ENCODE assay signal across 30 cellular contexts in genomic region chr17:29095439-29095838, GRCh38. TPM values are rescaled to one million over a fixed set of nuclear protein-coding genes. Genes with fewer than 3 reads are reported as not detected.
"Had no signal": no experiment of that assay in that cellular context is flagged by ENCODE, and none has a peak within 500 bp of the region (broad histone marks: within the 10 kb centered on the region; RNA-seq: fewer than 3 reads in every experiment).

No MANE protein-coding gene starts in this region.

- H3K36me3 Mint-ChIP-seq: natural killer cell treated with Interleukin-12 subunit alpha and Interleukin-12 subunit beta and Interleukin-15 and Interleukin-18, amount 100 ng/mL, for 72 hours had no signal

- H3K4me1 Mint-ChIP-seq: activated B cell treated with CpG ODN at 0.5 μM for 24 hours had no signal

- H3K4me3 ChIP-seq: adrenal gland, ascending aorta, colonic mucosa, dorsolateral prefrontal cortex, gastrocnemius medialis, left ventricle myocardium inferior, lung, ovary, right lobe of liver, thyroid gland, upper lobe of left lung, vagina had no signal

- H3K27ac ChIP-seq: adrenal gland, ascending aorta, colonic mucosa, left ventricle myocardium inferior, neutrophil, ovary, right lobe of liver, thyroid gland, upper lobe of left lung, vagina had no signal

- H3K27me3 ChIP-seq: adrenal gland, ascending aorta, colonic mucosa, dorsolateral prefrontal cortex, gastrocnemius medialis, neutrophil, ovary, right lobe of liver, thyroid gland, upper lobe of left lung, vagina had no signal

- H3K4me3 Mint-ChIP-seq: activated B cell treated with CpG ODN at 0.5 μM for 24 hours; activated naive CD4-positive, alpha-beta T cell treated with anti-CD3 and anti-CD28 coated beads for 36 hours; activated naive CD8-positive, alpha-beta T cell treated with anti-CD3 and anti-CD28 coated beads for 36 hours; activated T-helper 1 cell treated with anti-CD3 and anti-CD28 coated beads, Interleukin-12 subunit alpha, Interleukin-12 subunit beta, Interleukin-2, Interleukin-4 antibody, amounts not matched to agents 30 ng/mL and 10 ng/mL and 1 ng/mL, durations not matched to agents 14 hours and 24 hours and 36 hours; natural killer cell treated with Interleukin-12 subunit alpha and Interleukin-12 subunit beta and Interleukin-15 and Interleukin-18, amount 100 ng/mL, for 72 hours; stimulated activated naive CD8-positive, alpha-beta T cell treated with anti-CD3 and anti-CD28 coated beads, Interleukin-15, Interleukin-2, amounts not matched to agents 100 ng/mL and 50 ng/mL, for 24 hours; T-helper 2 cell treated with Interferon-gamma antibody and Interleukin-4, amounts not matched to agents 5 μg/mL and 100 μg/mL, for 36 hours had no signal

- H3K27me3 Mint-ChIP-seq: activated B cell treated with CpG ODN at 0.5 μM for 24 hours; activated naive CD8-positive, alpha-beta T cell treated with anti-CD3 and anti-CD28 coated beads for 36 hours; natural killer cell treated with Interleukin-12 subunit alpha and Interleukin-12 subunit beta and Interleukin-15 and Interleukin-18, amount 100 ng/mL, for 72 hours; progenitor cell of endocrine pancreas; stimulated activated naive CD8-positive, alpha-beta T cell treated with anti-CD3 and anti-CD28 coated beads, Interleukin-15, Interleukin-2, amounts not matched to agents 100 ng/mL and 50 ng/mL, for 24 hours had no signal

- DNase-seq: activated B cell treated with CpG ODN at 0.5 μM for 24 hours; activated CD4-positive, alpha-beta T cell treated with anti-CD3 and anti-CD28 coated beads, Interleukin-2, amount 50 U/mL, for 4 hours; activated effector memory CD4-positive, alpha-beta T cell treated with anti-CD3 and anti-CD28 coated beads, Interleukin-2, amount 50 U/mL, for 16 hours; activated naive CD4-positive, alpha-beta T cell treated with anti-CD3 and anti-CD28 coated beads for 36 hours; activated naive CD8-positive, alpha-beta T cell treated with anti-CD3 and anti-CD28 coated beads for 36 hours; adrenal gland; colonic mucosa; dorsolateral prefrontal cortex; effector memory CD4-positive, alpha-beta T cell; erythroblast; gastrocnemius medialis; glutamatergic neuron; left ventricle myocardium inferior; mesendoderm; ovary; right lobe of liver; stimulated activated CD4-positive, alpha-beta T cell treated with anti-CD3 and anti-CD28 coated beads, Interleukin-2, amount 100 ng/mL, for 48 hours; T-helper 1 cell; thyroid gland; upper lobe of left lung had no signal

- H3K9me3 Mint-ChIP-seq: activated B cell treated with CpG ODN at 0.5 μM for 24 hours; activated naive CD4-positive, alpha-beta T cell treated with anti-CD3 and anti-CD28 coated beads for 36 hours; activated naive CD8-positive, alpha-beta T cell treated with anti-CD3 and anti-CD28 coated beads for 36 hours; activated T-helper 1 cell treated with anti-CD3 and anti-CD28 coated beads, Interleukin-12 subunit alpha, Interleukin-12 subunit beta, Interleukin-2, Interleukin-4 antibody, amounts not matched to agents 30 ng/mL and 10 ng/mL and 1 ng/mL, durations not matched to agents 14 hours and 24 hours and 36 hours; natural killer cell treated with Interleukin-12 subunit alpha and Interleukin-12 subunit beta and Interleukin-15 and Interleukin-18, amount 100 ng/mL, for 72 hours; stimulated activated naive CD8-positive, alpha-beta T cell treated with anti-CD3 and anti-CD28 coated beads, Interleukin-15, Interleukin-2, amounts not matched to agents 100 ng/mL and 50 ng/mL, for 24 hours; T-helper 2 cell treated with Interferon-gamma antibody and Interleukin-4, amounts not matched to agents 5 μg/mL and 100 μg/mL, for 36 hours had no signal

- FAIRE-seq: islet of Langerhans had no signal

- H3K4me1 ChIP-seq: adrenal gland, ascending aorta, colonic mucosa, right lobe of liver, thyroid gland, upper lobe of left lung, vagina had no signal

- H3K27ac Mint-ChIP-seq: activated B cell treated with CpG ODN at 0.5 μM for 24 hours; activated naive CD4-positive, alpha-beta T cell treated with anti-CD3 and anti-CD28 coated beads for 36 hours; activated naive CD8-positive, alpha-beta T cell treated with anti-CD3 and anti-CD28 coated beads for 36 hours; activated T-helper 1 cell treated with anti-CD3 and anti-CD28 coated beads, Interleukin-12 subunit alpha, Interleukin-12 subunit beta, Interleukin-2, Interleukin-4 antibody, amounts not matched to agents 30 ng/mL and 10 ng/mL and 1 ng/mL, durations not matched to agents 14 hours and 24 hours and 36 hours; natural killer cell treated with Interleukin-12 subunit alpha and Interleukin-12 subunit beta and Interleukin-15 and Interleukin-18, amount 100 ng/mL, for 72 hours; progenitor cell of endocrine pancreas; stimulated activated naive CD8-positive, alpha-beta T cell treated with anti-CD3 and anti-CD28 coated beads, Interleukin-15, Interleukin-2, amounts not matched to agents 100 ng/mL and 50 ng/mL, for 24 hours; T-helper 2 cell treated with Interferon-gamma antibody and Interleukin-4, amounts not matched to agents 5 μg/mL and 100 μg/mL, for 36 hours had no signal

- H3K9me3 ChIP-seq: adrenal gland, ascending aorta, colonic mucosa, gastrocnemius medialis, left ventricle myocardium inferior, neutrophil, ovary, right lobe of liver, thyroid gland, upper lobe of left lung, vagina had no signal

- H3K36me3 ChIP-seq: ovary had no signal

- ATAC-seq: gastrocnemius medialis; natural killer cell treated with Interleukin-12 subunit alpha and Interleukin-12 subunit beta and Interleukin-15 and Interleukin-18, amount 100 ng/mL, for 72 hours; right lobe of liver had no signal

RNA-seq across cellular contexts. Expression of gene PIPOX, which starts 52.5 kb away (rescaled TPM):
- total RNA-seq: ascending aorta had no signal
